In the genomic region with DNA sequence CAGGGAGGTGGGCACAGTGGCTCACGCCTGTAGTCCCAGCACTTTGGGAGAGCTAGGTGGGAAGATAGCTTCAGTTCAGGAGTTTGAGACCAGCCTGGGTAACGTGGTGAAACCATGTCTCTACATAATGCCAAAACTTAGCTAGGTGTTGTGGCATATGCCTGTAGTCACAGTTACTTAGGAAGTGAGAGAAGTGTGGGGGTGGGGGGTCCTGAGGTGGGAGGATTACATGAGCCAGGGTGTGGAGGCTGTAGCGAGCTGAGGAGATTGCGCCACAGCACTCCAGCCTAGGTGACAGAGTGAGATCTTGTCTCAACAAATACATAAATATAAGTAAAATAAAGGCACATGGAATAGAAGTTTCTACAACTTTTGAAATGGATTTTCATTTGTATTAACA, we compare ENCODE assay signal across 13 cellular contexts. TPM values are rescaled to one million over a fixed set of nuclear protein-coding genes. Genes with fewer than 3 reads are reported as not detected.
"Had no signal": no experiment of that assay in that cellular context is flagged by ENCODE, and none has a peak within 500 bp of the region (broad histone marks: within the 10 kb centered on the region; RNA-seq: fewer than 3 reads in every experiment).

No MANE protein-coding gene starts in this region.

- H3K9me3 ChIP-seq: body of pancreas had no signal

- H3K4me3 ChIP-seq: body of pancreas, lung had no signal

- H3K4me1 ChIP-seq: body of pancreas had no signal

- DNase-seq: activated CD4-positive, alpha-beta T cell treated with anti-CD3 and anti-CD28 coated beads, Interleukin-2, amount 10 ng/mL, durations not matched to agents 24 days and 14 days; activated naive CD4-positive, alpha-beta T cell treated with anti-CD3 and anti-CD28 coated beads, Interleukin-2, amount 10 ng/mL, durations not matched to agents 7 days and 5 days; body of pancreas; dermis blood vessel endothelial cell; erythroblast; hypothalamus; stimulated activated CD4-positive, alpha-beta T cell treated with anti-CD3 and anti-CD28 coated beads, Interleukin-12 subunit alpha, Interleukin-12 subunit beta, amount 100 ng/mL, for 4 hours; stimulated activated naive CD4-positive, alpha-beta T cell; substantia nigra; trophoblast cell had no signal

- ATAC-seq: body of pancreas; natural killer cell treated with Interleukin-12 subunit alpha and Interleukin-12 subunit beta and Interleukin-15 and Interleukin-18, amount 100 ng/mL, for 72 hours; sciatic nerve had no signal

- H3K27ac ChIP-seq: body of pancreas had no signal

- H3K27me3 ChIP-seq: body of pancreas had no signal

RNA-seq across cellular contexts. Expression of a gene that starts 23.1 kb away (rescaled TPM):
- total RNA-seq: activated CD4-positive, alpha-beta T cell treated with anti-CD3 and anti-CD28 coated beads, Interleukin-2, amount 10 ng/mL, durations not matched to agents 24 days and 14 days had no signal
